14 cellular contexts compared by ENCODE assay signal in the genomic region with DNA sequence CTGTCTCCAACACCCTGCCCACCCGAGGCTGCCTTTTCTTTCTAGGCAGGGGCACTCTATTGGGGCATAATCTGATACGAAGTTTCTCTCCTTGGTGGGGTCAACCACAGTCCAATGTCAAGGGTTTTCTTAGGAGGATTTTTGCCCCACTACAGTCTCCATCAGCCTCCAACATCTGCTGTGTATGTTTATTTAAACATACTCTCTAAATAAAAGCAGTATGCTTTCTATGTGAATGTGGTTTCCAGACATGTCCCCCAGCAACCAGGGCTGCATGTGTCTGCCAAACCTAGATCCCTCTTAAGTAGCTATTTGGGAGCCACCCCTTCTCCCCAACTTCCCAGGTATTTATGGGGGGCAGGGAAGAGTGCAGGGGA.
DNase-seq lines count a peak whose midpoint lies in the region; ATAC-seq, FAIRE-seq and TF ChIP-seq lines count a peak whose summit lies in the region.
"Had no signal": no experiment of that assay in that cellular context is flagged by ENCODE, and none has a peak within 500 bp of the region (broad histone marks: within the 10 kb centered on the region; RNA-seq: fewer than 3 reads in every experiment).

No MANE protein-coding gene starts in this region.

- no peaks in the 10 kb centered on the region for H3K36me3 ChIP-seq in HEK293 (ENCODE audit: control insufficient read depth in 2 of 2, insufficient read depth in 1 of 2, low read length in 2 of 2)
- no peaks in the 10 kb centered on the region for H3K36me3 ChIP-seq in astrocyte (ENCODE audit: insufficient read depth, low read length)
- H3K36me3 ChIP-seq in left lung = no peaks in the 10 kb centered on the region
- H3K36me3 ChIP-seq in smooth muscle cell (ENCODE audit: low read depth) = no peaks in the 10 kb centered on the region

- no peaks in the 10 kb centered on the region for H3K36me3 Mint-ChIP-seq in astrocyte (ENCODE audit: low read depth, unreplicated experiment)
- H3K36me3 Mint-ChIP-seq: CD4-positive, alpha-beta memory T cell had no signal

- WGBS in smooth muscle cell (ENCODE audit: low lambda C conversion rate) = 40% methylated on average over 2 of the region's 2 CpGs

- H2AFZ ChIP-seq in astrocyte (ENCODE audit: low read depth, low read length) = peak overlapping the region; percentile 18
- peak overlapping the region; percentile 20 for H2AFZ ChIP-seq in smooth muscle cell (ENCODE audit: low read depth)

- H3K27ac Mint-ChIP-seq in astrocyte (ENCODE audit: unreplicated experiment) = peak overlapping the region; percentile 63
- H3K27ac Mint-ChIP-seq: activated B cell treated with CpG ODN at 0.5 μM for 24 hours; CD4-positive, alpha-beta memory T cell had no signal

- H3K4me3 ChIP-seq in HEK293 (ENCODE audit: low read depth, low read length) (no peak overlapping the region), astrocyte (ENCODE audit: insufficient read depth, low read depth, low read length) (no peak overlapping the region), left lung (no peak overlapping the region), smooth muscle cell (no peak overlapping the region)

- peaks cover 14% of the 10 kb centered on the region for H3F3A ChIP-seq in smooth muscle cell (ENCODE audit: low read depth)

- intact Hi-C loops in left lung (cut with DNase I) = no loop called here
- intact Hi-C loops in head of caudate nucleus (cut with DNase I) = no loop called here

- no peak for ATAC-seq in left lung
- ATAC-seq in GM18870 (IDR thresholded peaks at IDR 0.05; ENCODE audit: unreplicated experiment) = no peak
- ATAC-seq in GM18861 (IDR thresholded peaks at IDR 0.05; ENCODE audit: unreplicated experiment) = no peak
- ATAC-seq: stimulated activated naive CD8-positive, alpha-beta T cell treated with anti-CD3 and anti-CD28 coated beads, Interleukin-15, Interleukin-2, amounts not matched to agents 100 U/mL and 50 U/mL, for 24 hours had no signal

- no peak overlapping the region for H3K4me3 Mint-ChIP-seq in astrocyte (ENCODE audit: unreplicated experiment)
- H3K4me3 Mint-ChIP-seq: activated B cell treated with CpG ODN at 0.5 μM for 24 hours; CD4-positive, alpha-beta memory T cell had no signal

- H3K79me2 ChIP-seq in astrocyte (ENCODE audit: insufficient read depth, low read length) (no peaks in the 10 kb centered on the region), smooth muscle cell (ENCODE audit: low read depth) (no peaks in the 10 kb centered on the region)

- H3K4me1 ChIP-seq in HEK293 (ENCODE audit: control insufficient read depth, insufficient read depth, low read length) (peaks cover 9% of the 10 kb centered on the region), astrocyte (ENCODE audit: insufficient read depth, low read length) (peaks cover 22% of the 10 kb centered on the region), left lung (peaks cover 13 to 16% of the 10 kb centered on the region in 2 donors), smooth muscle cell (ENCODE audit: low read depth) (peaks cover 5% of the 10 kb centered on the region)

- peak overlapping the region; percentile 71 for H3K27ac ChIP-seq in HEK293 (ENCODE audit: extremely low read depth, low read depth, low read length)
- peak overlapping the region; percentile 83 for H3K27ac ChIP-seq in astrocyte (ENCODE audit: low read depth, low read length)
- H3K27ac ChIP-seq in left lung = peak overlapping the region; percentile 10 to 66
- peak overlapping the region; percentile 82 for H3K27ac ChIP-seq in smooth muscle cell (ENCODE audit: low read depth)
- H3K27ac ChIP-seq: KMS-11 had no signal

- H3K27me3 Mint-ChIP-seq in astrocyte (ENCODE audit: low read depth, unreplicated experiment) = no peaks in the 10 kb centered on the region

- no peak for FAIRE-seq in astrocyte (lab: Jason Lieb, UNC)
- FAIRE-seq: G401.6 had no signal

- no peaks in the 10 kb centered on the region for H3K9me3 Mint-ChIP-seq in astrocyte (ENCODE audit: unreplicated experiment)
- H3K9me3 Mint-ChIP-seq: activated B cell treated with CpG ODN at 0.5 μM for 24 hours had no signal

- CTCF ChIA-PET in HEK293 (lab: Yijun Ruan, JAX) = interaction anchor here (0.6 to 1.4 kb wide), 5 partner anchors 17 to 479 kb away, joined by 3 to 5 read pairs (median 3); no protein-coding TSS in a partner anchor

- peaks cover 12% of the 10 kb centered on the region for H3K4me1 Mint-ChIP-seq in astrocyte (ENCODE audit: low read depth, unreplicated experiment)
- H3K4me1 Mint-ChIP-seq: activated B cell treated with CpG ODN at 0.5 μM for 24 hours; CD4-positive, alpha-beta memory T cell had no signal

- H3K27me3 ChIP-seq in astrocyte (ENCODE audit: insufficient read depth, low read length) (no peaks in the 10 kb centered on the region), left lung (no peaks in the 10 kb centered on the region), smooth muscle cell (ENCODE audit: low read depth) (no peaks in the 10 kb centered on the region)

- POLR2A ChIA-PET in HEK293 (lab: Yijun Ruan, JAX) = no interaction called here

- H3K9me3 ChIP-seq in HEK293 (ENCODE audit: control insufficient read depth, insufficient read depth, low read depth, low read length) (no peaks in the 10 kb centered on the region), astrocyte (ENCODE audit: insufficient read depth, low read depth, low read length) (no peaks in the 10 kb centered on the region), left lung (no peaks in the 10 kb centered on the region), smooth muscle cell (replicated peaks; ENCODE audit: low read depth) (no peaks in the 10 kb centered on the region)

- peak overlapping the region; percentile 77 for H3K4me2 ChIP-seq in astrocyte (ENCODE audit: low read length)
- peak overlapping the region; percentile 51 for H3K4me2 ChIP-seq in smooth muscle cell
- H3K4me2 ChIP-seq: KMS-11 had no signal

- peak; percentile 23 for DNase-seq in astrocyte (ENCODE audit: low read depth)
- no peak for DNase-seq in left lung
- no peak for DNase-seq in smooth muscle cell (lab: John Stamatoyannopoulos, UW; ENCODE audit: unreplicated experiment)
- no peak for DNase-seq in head of caudate nucleus
- DNase-seq in activated CD8-positive, alpha-beta memory T cell treated with anti-CD3 and anti-CD28 coated beads, Interleukin-2, amount 50 U/mL, for 48 hours = no peak
- DNase-seq: activated B cell treated with CpG ODN at 0.5 μM for 24 hours; CD4-positive, alpha-beta memory T cell; NCI-H2029 treated with DMSO at 0.1 percent for 48 hours; stimulated activated naive CD8-positive, alpha-beta T cell treated with anti-CD3 and anti-CD28 coated beads, Interleukin-15, Interleukin-2, amounts not matched to agents 100 U/mL and 50 U/mL, for 24 hours had no signal

- no peaks in the 10 kb centered on the region for H4K20me1 ChIP-seq in astrocyte (ENCODE audit: insufficient read depth, low read length)
- no peaks in the 10 kb centered on the region for H4K20me1 ChIP-seq in smooth muscle cell (ENCODE audit: low read depth)

- peak overlapping the region; percentile 63 for H3K9ac ChIP-seq in astrocyte (ENCODE audit: low read length)
- peak overlapping the region; percentile 17 for H3K9ac ChIP-seq in smooth muscle cell (ENCODE audit: low read depth)
- H3K9ac ChIP-seq: KMS-11 had no signal

- TF ChIP-seq CTCF in HEK293 (tag by site-specific recombination; IDR thresholded peaks at IDR 0.05) (no peak), astrocyte (IDR thresholded peaks at IDR 0.05; ENCODE audit: insufficient read depth, low read depth, low read length) (no peak), left lung (IDR thresholded peaks at IDR 0.05) (no peak), smooth muscle cell (IDR thresholded peaks at IDR 0.05; ENCODE audit: borderline replicate concordance, insufficient read depth, poor library complexity, severe bottlenecking) (no peak)

TF ChIP-seq in HEK293, 187 proteins besides CTCF, POLR2A, EP300 and RAD21 (continues in another document):
- no peak for TF ChIP-seq ZNF571 (tag by site-specific recombination; IDR thresholded peaks at IDR 0.05)
- TF ChIP-seq, protein P1, sequence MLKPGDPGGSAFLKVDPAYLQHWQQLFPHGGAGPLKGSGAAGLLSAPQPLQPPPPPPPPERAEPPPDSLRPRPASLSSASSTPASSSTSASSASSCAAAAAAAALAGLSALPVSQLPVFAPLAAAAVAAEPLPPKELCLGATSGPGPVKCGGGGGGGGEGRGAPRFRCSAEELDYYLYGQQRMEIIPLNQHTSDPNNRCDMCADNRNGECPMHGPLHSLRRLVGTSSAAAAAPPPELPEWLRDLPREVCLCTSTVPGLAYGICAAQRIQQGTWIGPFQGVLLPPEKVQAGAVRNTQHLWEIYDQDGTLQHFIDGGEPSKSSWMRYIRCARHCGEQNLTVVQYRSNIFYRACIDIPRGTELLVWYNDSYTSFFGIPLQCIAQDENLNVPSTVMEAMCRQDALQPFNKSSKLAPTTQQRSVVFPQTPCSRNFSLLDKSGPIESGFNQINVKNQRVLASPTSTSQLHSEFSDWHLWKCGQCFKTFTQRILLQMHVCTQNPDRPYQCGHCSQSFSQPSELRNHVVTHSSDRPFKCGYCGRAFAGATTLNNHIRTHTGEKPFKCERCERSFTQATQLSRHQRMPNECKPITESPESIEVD (tag by site-specific recombination; IDR thresholded peaks at IDR 0.05) = no peak
- TF ChIP-seq, protein P2, sequence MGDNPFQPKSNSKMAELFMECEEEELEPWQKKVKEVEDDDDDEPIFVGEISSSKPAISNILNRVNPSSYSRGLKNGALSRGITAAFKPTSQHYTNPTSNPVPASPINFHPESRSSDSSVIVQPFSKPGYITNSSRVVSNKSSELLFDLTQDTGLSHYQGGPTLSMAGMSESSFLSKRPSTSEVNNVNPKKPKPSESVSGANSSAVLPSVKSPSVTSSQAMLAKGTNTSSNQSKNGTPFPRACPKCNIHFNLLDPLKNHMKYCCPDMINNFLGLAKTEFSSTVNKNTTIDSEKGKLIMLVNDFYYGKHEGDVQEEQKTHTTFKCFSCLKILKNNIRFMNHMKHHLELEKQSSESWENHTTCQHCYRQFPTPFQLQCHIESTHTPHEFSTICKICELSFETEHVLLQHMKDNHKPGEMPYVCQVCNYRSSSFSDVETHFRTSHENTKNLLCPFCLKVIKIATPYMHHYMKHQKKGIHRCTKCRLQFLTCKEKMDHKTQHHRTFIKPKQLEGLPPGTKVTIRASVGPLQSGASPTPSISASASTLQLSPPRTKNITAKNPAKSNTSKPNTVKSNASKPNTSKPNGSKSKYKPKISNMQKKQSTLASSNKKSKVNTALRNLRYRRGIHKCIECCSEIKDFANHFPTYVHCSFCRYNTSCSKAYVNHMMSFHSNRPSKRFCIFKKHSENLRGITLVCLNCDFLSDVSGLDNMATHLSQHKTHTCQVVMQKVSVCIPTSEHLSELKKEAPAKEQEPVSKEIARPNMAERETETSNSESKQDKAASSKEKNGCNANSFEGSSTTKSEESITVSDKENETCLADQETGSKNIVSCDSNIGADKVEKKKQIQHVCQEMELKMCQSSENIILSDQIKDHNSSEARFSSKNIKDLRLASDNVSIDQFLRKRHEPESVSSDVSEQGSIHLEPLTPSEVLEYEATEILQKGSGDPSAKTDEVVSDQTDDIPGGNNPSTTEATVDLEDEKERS (tag by site-specific recombination; IDR thresholded peaks at IDR 0.05) = no peak
- no peak for TF ChIP-seq ZNF530 (tag by site-specific recombination; IDR thresholded peaks at IDR 0.05; ENCODE audit: low read depth)
- TF ChIP-seq BCL11A (tag by site-specific recombination; IDR thresholded peaks at IDR 0.05; ENCODE audit: low read depth) = no peak
